27 cellular contexts compared by ENCODE assay signal in genomic region chrX:148424570-148424969, GRCh38.
"Had no signal": no experiment of that assay in that cellular context is flagged by ENCODE, and none has a peak within 500 bp of the region (broad histone marks: within the 10 kb centered on the region; RNA-seq: fewer than 3 reads in every experiment).

No MANE protein-coding gene starts in this region.

- H3K27ac Mint-ChIP-seq: immature natural killer cell; naive thymus-derived CD8-positive, alpha-beta T cell; nephron; stimulated activated effector memory CD8-positive, alpha-beta T cell treated with anti-CD3 and anti-CD28 coated beads, Interleukin-12 subunit alpha, Interleukin-12 subunit beta, amount 100 ng/mL, for 72 hours had no signal

- H3K4me1 Mint-ChIP-seq: immature natural killer cell; nephron; stimulated activated effector memory CD8-positive, alpha-beta T cell treated with anti-CD3 and anti-CD28 coated beads, Interleukin-12 subunit alpha, Interleukin-12 subunit beta, amount 100 ng/mL, for 72 hours had no signal

- DNase-seq: hypothalamus; immature natural killer cell; kidney; left colon; left lung; lower lobe of right lung; mammary epithelial cell; mesenchymal stem cell; naive thymus-derived CD8-positive, alpha-beta T cell; nucleus accumbens; pancreas; posterior cingulate gyrus; retina; right cardiac atrium; stimulated activated CD4-positive, alpha-beta T cell treated with anti-CD3 and anti-CD28 coated beads, Interleukin-12 subunit alpha, Interleukin-12 subunit beta, amount 100 ng/mL, for 4 hours; stimulated activated CD4-positive, alpha-beta T cell treated with anti-CD3 and anti-CD28 coated beads, Interleukin-15, amount 100 ng/mL, for 24 hours; stimulated activated CD4-positive, alpha-beta T cell treated with anti-CD3 and anti-CD28 coated beads, Interleukin-4, amount 100 ng/mL, for 24 hours; stimulated activated naive CD4-positive, alpha-beta T cell; stomach; testis; thyroid gland; transverse colon; upper lobe of left lung had no signal

- H3K36me3 Mint-ChIP-seq: immature natural killer cell; naive thymus-derived CD8-positive, alpha-beta T cell; stimulated activated effector memory CD8-positive, alpha-beta T cell treated with anti-CD3 and anti-CD28 coated beads, Interleukin-12 subunit alpha, Interleukin-12 subunit beta, amount 100 ng/mL, for 72 hours had no signal

- H3K9me3 Mint-ChIP-seq: immature natural killer cell; nephron; stimulated activated effector memory CD8-positive, alpha-beta T cell treated with anti-CD3 and anti-CD28 coated beads, Interleukin-12 subunit alpha, Interleukin-12 subunit beta, amount 100 ng/mL, for 72 hours had no signal

- ATAC-seq: left colon; left lung; lower lobe of right lung; naive thymus-derived CD8-positive, alpha-beta T cell; pancreas; right cardiac atrium; sciatic nerve; stimulated activated effector memory CD8-positive, alpha-beta T cell treated with anti-CD3 and anti-CD28 coated beads, Interleukin-12 subunit alpha, Interleukin-12 subunit beta, amount 100 ng/mL, for 72 hours had no signal

- H3K27me3 Mint-ChIP-seq: naive thymus-derived CD8-positive, alpha-beta T cell had no signal

- H3K4me3 Mint-ChIP-seq: immature natural killer cell; naive thymus-derived CD8-positive, alpha-beta T cell; nephron; neural crest cell; stimulated activated effector memory CD8-positive, alpha-beta T cell treated with anti-CD3 and anti-CD28 coated beads, Interleukin-12 subunit alpha, Interleukin-12 subunit beta, amount 100 ng/mL, for 72 hours had no signal
